ENCODE assay signal across 2 cellular contexts in genomic region chr17:36242046-36242445, GRCh38. TPM values are rescaled to one million over a fixed set of nuclear protein-coding genes. Genes with fewer than 3 reads are reported as not detected.
"Had no signal": no experiment of that assay in that cellular context is flagged by ENCODE, and none has a peak within 500 bp of the region (broad histone marks: within the 10 kb centered on the region; RNA-seq: fewer than 3 reads in every experiment).

No MANE protein-coding gene starts in this region.

RNA-seq across cellular contexts. Expression of gene CCL4L2, which starts 31.2 kb away (rescaled TPM):
- total RNA-seq: activated CD4-positive, alpha-beta T cell treated with anti-CD3 and anti-CD28 coated beads, Interleukin-2, amount 10 ng/mL, durations not matched to agents 7 days and 5 days; WTC11 had no signal

RNA-seq across cellular contexts. Expression of gene CCL3L1, which starts 45.5 kb away (rescaled TPM):
- total RNA-seq: activated CD4-positive, alpha-beta T cell treated with anti-CD3 and anti-CD28 coated beads, Interleukin-2, amount 10 ng/mL, durations not matched to agents 7 days and 5 days; WTC11 had no signal
